ENCODE assay signal across 27 cellular contexts in the genomic region with DNA sequence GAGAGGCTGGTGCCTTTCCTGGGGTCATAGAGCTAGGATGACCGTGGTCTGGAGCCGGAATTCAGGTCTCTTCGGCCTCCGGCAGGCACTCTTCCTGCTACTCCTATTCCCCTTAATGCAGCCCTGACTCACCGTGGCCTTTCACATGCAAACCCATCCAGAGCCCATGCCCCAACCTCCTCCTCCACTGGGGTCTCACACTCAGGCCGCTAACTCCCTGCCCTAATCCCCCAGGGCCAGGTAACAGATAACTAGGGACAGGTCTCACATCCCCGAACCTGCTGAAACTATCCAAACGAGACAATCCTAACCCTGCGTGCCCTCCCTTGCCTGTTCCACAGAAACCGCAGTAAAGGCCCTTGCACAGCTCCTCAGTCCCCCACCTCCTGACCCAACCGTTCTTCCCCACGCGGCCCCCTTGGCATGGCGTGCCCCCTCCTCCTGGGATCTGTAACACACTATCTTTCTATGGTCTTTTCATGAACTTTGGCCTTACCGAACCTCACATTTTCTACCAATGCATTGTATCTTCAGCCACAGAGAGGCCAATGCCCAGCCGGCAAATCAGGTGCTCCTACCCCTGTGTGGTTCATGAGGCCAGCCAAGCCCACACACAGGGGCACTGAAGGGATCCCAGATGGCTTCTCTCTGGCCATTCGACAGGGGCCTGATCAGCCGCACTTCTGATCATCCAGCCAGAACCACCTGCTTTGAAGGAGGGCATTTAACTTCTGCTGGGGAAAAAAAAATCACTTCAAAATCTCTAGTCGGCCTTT.
"Had no signal": no experiment of that assay in that cellular context is flagged by ENCODE, and none has a peak within 500 bp of the region (broad histone marks: within the 10 kb centered on the region; RNA-seq: fewer than 3 reads in every experiment).

No MANE protein-coding gene starts in this region.

- H3K27ac ChIP-seq: esophagus squamous epithelium, left ventricle myocardium inferior, neutrophil, ovary, sigmoid colon, stomach, tibial artery had no signal

- H3K4me1 Mint-ChIP-seq: activated B cell treated with CpG ODN at 0.5 μM for 24 hours; activated CD8-positive, alpha-beta memory T cell treated with anti-CD3 and anti-CD28 coated beads, Interleukin-2, amount 10 ng/mL, durations not matched to agents 7 days and 5 days; central memory CD8-positive, alpha-beta T cell; natural killer cell; stimulated activated naive B cell treated with anti-CD40 and anti-IgM and Interleukin-4, amounts not matched to agents 10 μg/mL and 1 μg/mL and 100 μg/mL, for 72 hours; T-helper 17 cell had no signal

- ATAC-seq: activated CD8-positive, alpha-beta memory T cell treated with anti-CD3 and anti-CD28 coated beads, Interleukin-2, amount 10 ng/mL, durations not matched to agents 7 days and 5 days; activated CD8-positive, alpha-beta T cell treated with anti-CD3 and anti-CD28 coated beads for 36 hours; activated naive CD4-positive, alpha-beta T cell treated with anti-CD3 and anti-CD28 coated beads, Interleukin-2, amount 50 U/mL, for 72 hours; activated T-cell treated with anti-CD3 and anti-CD28 coated beads, Interleukin-2, amount 50 U/mL, for 72 hours; stimulated activated naive B cell treated with anti-CD40 and anti-IgM and Interleukin-4, amounts not matched to agents 10 μg/mL and 1 μg/mL and 100 μg/mL, for 72 hours; T-helper 17 cell had no signal

- H3K9me3 ChIP-seq: esophagus squamous epithelium, neutrophil, ovary, sigmoid colon, stomach, tibial artery had no signal

- H3K36me3 ChIP-seq: esophagus squamous epithelium, left ventricle myocardium inferior, neutrophil, ovary, sigmoid colon, stomach, tibial artery had no signal

- H3K27ac Mint-ChIP-seq: activated B cell treated with CpG ODN at 0.5 μM for 24 hours; activated CD8-positive, alpha-beta memory T cell treated with anti-CD3 and anti-CD28 coated beads, Interleukin-2, amount 10 ng/mL, durations not matched to agents 7 days and 5 days; activated CD8-positive, alpha-beta T cell treated with anti-CD3 and anti-CD28 coated beads for 36 hours; activated naive CD4-positive, alpha-beta T cell treated with anti-CD3 and anti-CD28 coated beads, Interleukin-2, amount 50 U/mL, for 72 hours; activated T-cell treated with anti-CD3 and anti-CD28 coated beads, Interleukin-2, amount 50 U/mL, for 72 hours; dendritic cell treated with granulocyte-macrophage colony-stimulating factor and Interleukin-4, amounts not matched to agents 40 ng/mL and 50 ng/mL, for 4 days; natural killer cell; progenitor cell of endocrine pancreas; stimulated activated naive B cell treated with anti-CD40 and anti-IgM and Interleukin-4, amounts not matched to agents 10 μg/mL and 1 μg/mL and 100 μg/mL, for 72 hours; T-helper 17 cell had no signal

- H3K36me3 Mint-ChIP-seq: activated CD8-positive, alpha-beta memory T cell treated with anti-CD3 and anti-CD28 coated beads, Interleukin-2, amount 10 ng/mL, durations not matched to agents 7 days and 5 days; activated naive CD4-positive, alpha-beta T cell treated with anti-CD3 and anti-CD28 coated beads, Interleukin-2, amount 50 U/mL, for 72 hours; natural killer cell; stimulated activated naive B cell treated with anti-CD40 and anti-IgM and Interleukin-4, amounts not matched to agents 10 μg/mL and 1 μg/mL and 100 μg/mL, for 72 hours had no signal

- H3K4me1 ChIP-seq: esophagus squamous epithelium, left ventricle myocardium inferior, sigmoid colon, tibial artery had no signal

- DNase-seq: activated B cell treated with CpG ODN at 0.5 μM for 24 hours; activated CD4-positive, alpha-beta T cell treated with anti-CD3 and anti-CD28 coated beads, Interleukin-2, amount 50 U/mL, for 1 hour; activated CD8-positive, alpha-beta memory T cell treated with anti-CD3 and anti-CD28 coated beads, Interleukin-2, amount 10 ng/mL, durations not matched to agents 7 days and 5 days; activated CD8-positive, alpha-beta T cell treated with anti-CD3 and anti-CD28 coated beads for 36 hours; activated naive CD4-positive, alpha-beta T cell; activated T-cell treated with anti-CD3 and anti-CD28 coated beads for 4 hours; activated T-cell treated with anti-CD3 and anti-CD28 coated beads, Interleukin-2, amount 50 U/mL, for 72 hours; esophagus squamous epithelium; left ventricle myocardium inferior; mesendoderm; natural killer cell; ovary; sigmoid colon; small intestine; stimulated activated CD4-positive, alpha-beta T cell treated with anti-CD3 and anti-CD28 coated beads, Interleukin-4, amount 100 ng/mL, for 4 hours; stimulated activated CD8-positive, alpha-beta memory T cell treated with anti-CD3 and anti-CD28 coated beads, Interleukin-4, amount 100 ng/mL, for 48 hours; stimulated activated naive B cell treated with anti-CD40 and anti-IgM and Interleukin-4, amounts not matched to agents 10 μg/mL and 1 μg/mL and 100 μg/mL, for 72 hours; stomach; T-helper 17 cell; T1000; tibial artery had no signal

- H3K4me3 ChIP-seq: esophagus squamous epithelium, left ventricle myocardium inferior, lung, ovary, sigmoid colon, stomach, tibial artery had no signal

- H3K9me3 Mint-ChIP-seq: activated B cell treated with CpG ODN at 0.5 μM for 24 hours; activated CD8-positive, alpha-beta T cell treated with anti-CD3 and anti-CD28 coated beads for 36 hours; activated naive CD4-positive, alpha-beta T cell treated with anti-CD3 and anti-CD28 coated beads, Interleukin-2, amount 50 U/mL, for 72 hours; activated T-cell treated with anti-CD3 and anti-CD28 coated beads, Interleukin-2, amount 50 U/mL, for 72 hours; central memory CD8-positive, alpha-beta T cell; natural killer cell had no signal

- H3K27me3 ChIP-seq: ovary, sigmoid colon, stomach, tibial artery had no signal

- H3K4me3 Mint-ChIP-seq: activated B cell treated with CpG ODN at 0.5 μM for 24 hours; activated CD8-positive, alpha-beta memory T cell treated with anti-CD3 and anti-CD28 coated beads, Interleukin-2, amount 10 ng/mL, durations not matched to agents 7 days and 5 days; activated CD8-positive, alpha-beta T cell treated with anti-CD3 and anti-CD28 coated beads for 36 hours; activated T-cell treated with anti-CD3 and anti-CD28 coated beads, Interleukin-2, amount 50 U/mL, for 72 hours; central memory CD8-positive, alpha-beta T cell; dendritic cell treated with granulocyte-macrophage colony-stimulating factor and Interleukin-4, amounts not matched to agents 40 ng/mL and 50 ng/mL, for 4 days; natural killer cell; stimulated activated naive B cell treated with anti-CD40 and anti-IgM and Interleukin-4, amounts not matched to agents 10 μg/mL and 1 μg/mL and 100 μg/mL, for 72 hours; T-helper 17 cell had no signal
